In genomic region chr2:85743304-85743978, GRCh38 we compare ENCODE assay signal across 10 cellular contexts. TPM values are rescaled to one million over a fixed set of nuclear protein-coding genes. Genes with fewer than 3 reads are reported as not detected.
A peak's percentile ranks its signal among the peaks of the same experiment; 100 is the strongest.
DNase-seq lines count a peak whose midpoint lies in the region; ATAC-seq, FAIRE-seq and TF ChIP-seq lines count a peak whose summit lies in the region.
"Had no signal": no experiment of that assay in that cellular context is flagged by ENCODE, and none has a peak within 500 bp of the region (broad histone marks: within the 10 kb centered on the region; RNA-seq: fewer than 3 reads in every experiment).

No MANE protein-coding gene starts in this region.

- H3K4me2 ChIP-seq in GM23248 (ENCODE audit: unreplicated experiment) (peak overlapping the region; percentile 75), GM12878 (ENCODE audit: control insufficient read depth, insufficient read depth) (no peak overlapping the region)

- H3K4me3 Mint-ChIP-seq in activated CD4-positive, alpha-beta T cell treated with anti-CD3 and anti-CD28 coated beads, Interleukin-2, amount 10 ng/mL, durations not matched to agents 24 days and 14 days: no peak overlapping the region
- H3K4me3 Mint-ChIP-seq: central memory CD8-positive, alpha-beta T cell had no signal

- H3K27ac ChIP-seq in GM23248 (peak overlapping the region; percentile 100), GM12878 (ENCODE audit: control insufficient read depth, insufficient read depth) (no peak overlapping the region), stomach (peak overlapping the region; percentile 55 to 93 (median 89))

- no peak for TF ChIP-seq RAD21 in GM12878 (IDR thresholded peaks at IDR 0.05; ENCODE audit: insufficient read depth, low read depth, low read length)

- no peaks in the 10 kb centered on the region for H3K9me2 ChIP-seq in GM23248 (ENCODE audit: insufficient read depth)

- peaks cover 59% of the 10 kb centered on the region for H3F3A ChIP-seq in GM23248 (ENCODE audit: insufficient read depth)

- peak; percentile 84 for DNase-seq in GM23248
- no peak for DNase-seq in GM12878 (ENCODE audit: low read depth, low spot score)
- DNase-seq in kidney glomerular epithelial cell (lab: John Stamatoyannopoulos, UW): peak; percentile 80
- DNase-seq in stomach: no peak
- DNase-seq in activated CD4-positive, alpha-beta T cell treated with anti-CD3 and anti-CD28 coated beads, Interleukin-2, amount 10 ng/mL, durations not matched to agents 24 days and 14 days: no peak
- no peak for DNase-seq in NCI-H1930 (lab: John Stamatoyannopoulos, UW)
- DNase-seq in GM10266 (ENCODE audit: extremely low spot score): no peak

- H3K9me3 Mint-ChIP-seq in activated CD4-positive, alpha-beta T cell treated with anti-CD3 and anti-CD28 coated beads, Interleukin-2, amount 10 ng/mL, durations not matched to agents 24 days and 14 days: no peaks in the 10 kb centered on the region
- H3K9me3 Mint-ChIP-seq: central memory CD8-positive, alpha-beta T cell had no signal

- H3K79me2 ChIP-seq in GM23248 (ENCODE audit: insufficient read depth) (no peaks in the 10 kb centered on the region), GM12878 (ENCODE audit: control insufficient read depth, insufficient read depth, low read length) (no peaks in the 10 kb centered on the region)

- no TSS peak for BruUV-seq in GM12878 (replicated peaks; lab: Mats Ljungman, UMichigan)

- in situ Hi-C loops in GM23248 (cut with MboI): no loop called here
- in situ Hi-C loops in GM12878 (cut with MboI): no loop called here

- H4K20me1 ChIP-seq in GM23248 (ENCODE audit: insufficient read depth): no peaks in the 10 kb centered on the region
- H4K20me1 ChIP-seq in GM12878 (ENCODE audit: control insufficient read depth, insufficient read depth): no peaks in the 10 kb centered on the region

- H3K27me3 ChIP-seq in GM23248 (replicated peaks; ENCODE audit: insufficient read depth) (no peaks in the 10 kb centered on the region), GM12878 (replicated peaks in 1 of 2; ENCODE audit: control insufficient read depth in 2 of 2, insufficient read depth in 2 of 2, low read length in 1 of 2) (peaks cover 0 to 19% of the 10 kb centered on the region in 2 experiments; a peak in 3 of 4 replicates), stomach (no peaks in the 10 kb centered on the region)

- peaks cover 51% of the 10 kb centered on the region for H3K4me1 ChIP-seq in GM23248 (ENCODE audit: insufficient read depth)
- H3K4me1 ChIP-seq in GM12878 (ENCODE audit: control insufficient read depth, insufficient read depth, low read length): peaks cover 13% of the 10 kb centered on the region
- peaks cover 39 to 68% (median 60%) of the 10 kb centered on the region in 4 donors for H3K4me1 ChIP-seq in stomach

- CTCF ChIA-PET in GM12878 (lab: Yijun Ruan, JAX): interaction anchor here (0.8 to 8.2 kb wide), 5 partner anchors 14 to 72 kb away, joined by 3 to 82 read pairs (median 7); no protein-coding TSS in a partner anchor

- no peaks in the 10 kb centered on the region for H3K9me3 ChIP-seq in GM23248 (ENCODE audit: low read depth)
- peaks cover 6% of the 10 kb centered on the region; the same call in 2 of the 3 replicates for H3K9me3 ChIP-seq in GM12878 (replicated peaks; ENCODE audit: control insufficient read depth, insufficient read depth, low read length)
- no peaks in the 10 kb centered on the region for H3K9me3 ChIP-seq in stomach

- no peak for TF ChIP-seq EP300 in GM12878 (IDR thresholded peaks at IDR 0.05; ENCODE audit: borderline replicate concordance in 1 of 2, control insufficient read depth in 1 of 2, low read depth in 2 of 2, low read length in 2 of 2)
- no peak for TF ChIP-seq EP300 in stomach (IDR thresholded peaks at IDR 0.05)

- TF ChIP-seq POLR2A in GM12878 (IDR thresholded peaks at IDR 0.05; ENCODE audit: low read depth, low read length): no peak
- no peak for TF ChIP-seq POLR2A in stomach (IDR thresholded peaks at IDR 0.05)

- intact Hi-C loops in GM12878 (cut with micrococcal nuclease; ENCODE audit: unreplicated experiment) (no loop called here), stomach (cut with DNase I; ENCODE audit: low total_unique reads) (no loop called here)
- intact Hi-C loops in activated CD4-positive, alpha-beta T cell treated with anti-CD3 and anti-CD28 coated beads, Interleukin-2, amount 10 ng/mL, durations not matched to agents 24 days and 14 days (cut with micrococcal nuclease): no loop called here

- H2AFZ ChIP-seq in GM23248 (no peak overlapping the region), GM12878 (ENCODE audit: control insufficient read depth, low read depth, low read length) (no peak overlapping the region)

- peaks cover 7% of the 10 kb centered on the region for H3K4me1 Mint-ChIP-seq in activated CD4-positive, alpha-beta T cell treated with anti-CD3 and anti-CD28 coated beads, Interleukin-2, amount 10 ng/mL, durations not matched to agents 24 days and 14 days

- peaks cover 81% of the 10 kb centered on the region for H3K27me3 Mint-ChIP-seq in activated CD4-positive, alpha-beta T cell treated with anti-CD3 and anti-CD28 coated beads, Interleukin-2, amount 10 ng/mL, durations not matched to agents 24 days and 14 days

- WGBS in GM23248 (ENCODE audit: low coverage in 1 of 2, low lambda C conversion rate in 2 of 2, missing lambda C conversion rate in 2 of 2), 2 experiments: 43% methylated on average over 9 to 10 of the region's 10 CpGs
- 44% methylated on average over 10 of the region's 10 CpGs for WGBS in GM12878 (ENCODE audit: insufficient coverage, insufficient replicate concordance, low lambda C conversion rate, missing lambda C conversion rate)
- WGBS in stomach, 5 donors: 33 to 52% (median 41%) methylated on average over 9 to 10 of the region's 10 CpGs

- SMC1A ChIA-PET in GM12878 (lab: Charles Lee; ENCODE audit: uncharacterized antibody, unreplicated experiment): interaction anchor here (1.2 to 4.2 kb wide), 4 partner anchors 10 to 363 kb away, joined by 4 to 30 read pairs (median 5); partner anchors contain the start of genes POLR1A and PTCD3

- RAD21 ChIA-PET in GM12878 (lab: Charles Lee; ENCODE audit: unreplicated experiment): interaction anchor here (0.6 to 2.3 kb wide), 5 partner anchors 10 to 339 kb away, joined by 3 to 7 read pairs (median 6); no protein-coding TSS in a partner anchor

- H3K36me3 Mint-ChIP-seq in activated CD4-positive, alpha-beta T cell treated with anti-CD3 and anti-CD28 coated beads, Interleukin-2, amount 10 ng/mL, durations not matched to agents 24 days and 14 days (ENCODE audit: low read depth): no peaks in the 10 kb centered on the region

- POLR2A ChIA-PET in GM12878 (lab: Charles Lee): no interaction called here

- peak; percentile 28 for ATAC-seq in GM12878
- ATAC-seq in HG03175 (IDR thresholded peaks at IDR 0.05; ENCODE audit: unreplicated experiment): no peak

- H3K36me3 ChIP-seq in GM23248 (ENCODE audit: low read depth) (no peaks in the 10 kb centered on the region), GM12878 (ENCODE audit: control insufficient read depth in 2 of 2, insufficient read depth in 2 of 2, low read length in 1 of 2) (no peaks in the 10 kb centered on the region), stomach (no peaks in the 10 kb centered on the region)

- no peak overlapping the region for H3K4me3 ChIP-seq in GM23248
- no peak overlapping the region for H3K4me3 ChIP-seq in GM12878
- H3K4me3 ChIP-seq in stomach: peak overlapping the region in 1 of 4 donors; percentile 7

- H3K27ac Mint-ChIP-seq in activated CD4-positive, alpha-beta T cell treated with anti-CD3 and anti-CD28 coated beads, Interleukin-2, amount 10 ng/mL, durations not matched to agents 24 days and 14 days: no peak overlapping the region

- H3K9ac ChIP-seq in GM23248: peak overlapping the region; percentile 99
- H3K9ac ChIP-seq in GM12878 (ENCODE audit: control insufficient read depth, insufficient read depth, low read length): no peak overlapping the region

- FAIRE-seq in GM12878 (lab: Jason Lieb, UNC): no peak

- TF ChIP-seq CTCF in GM12878 (IDR thresholded peaks at IDR 0.05 in 2 of 3, conservative IDR thresholded peaks at IDR 0.05 in 1 of 3; ENCODE audit: control insufficient read depth in 2 of 3, extremely low read depth in 1 of 3, insufficient read depth in 1 of 3, low read depth in 3 of 3, low read length in 3 of 3): no peak
- no peak for TF ChIP-seq CTCF in stomach (IDR thresholded peaks at IDR 0.05)
- TF ChIP-seq CTCF in GM10266 (IDR thresholded peaks at IDR 0.05; ENCODE audit: control insufficient read depth, insufficient read depth, low read depth, missing control alignments): no peak

RNA-seq across cellular contexts. Expression of gene ATOH8, which starts 10.3 kb away (rescaled TPM):
- 40.7 and 50.1 TPM in 2 replicates for total RNA-seq in GM23248 (2014; rRNA removed; shearing (Covaris generic))
- polyA plus RNA-seq in GM23248 (2016; fragmentation: Nextera tagmentation; extraction: Ambion mirVana) (12.0 and 12.7 TPM in 2 replicates), GM12878 (2011; rRNA removed) (0.39 and 0.60 TPM in 2 replicates), GM12878 (2014; fragmentation: Illumina TruSeq; extraction: Trizol) (not detected in 2 replicates), GM12878 (2014; fragmentation: Nextera tagmentation; extraction: Ambion mirVana) (under 1 TPM in 1 of 2 experiments, not detected in 1; 0.03 TPM), GM12878 (2014; rRNA removed) (not detected in 2 replicates), GM12878 (2016; fragmentation: Nextera tagmentation; extraction: Ambion mirVana) (not detected), stomach (10 to 100 TPM; 11.3 to 20.0 (median 15.3) TPM)
- 0.56 and 1.6 TPM in 2 replicates for total RNA-seq in GM12878 (2013; cell fraction: nucleolus; rRNA removed)
- total RNA-seq in GM12878 (2014; rRNA removed) (not detected in 2 replicates), GM12878 (2014; rRNA removed; fragmentation: Illumina TruSeq; extraction: Trizol) (0.09 TPM in 1 of 2 replicates, not detected in the other), GM12878 (2021) (0.21 TPM in 1 of 2 replicates, not detected in the other), stomach (10 to 100 TPM in 2 of 5 donors, 1 to 10 TPM in 3; 2.3 to 23.2 (median 9.7) TPM)
- polyA plus RNA-seq in GM12878 (2011; ENCODE audit: low read depth): not detected
- polyA plus RNA-seq in GM12878 (2011; cell fraction: cytosol; rRNA removed): 0.72 and 1.0 TPM in 2 replicates
- polyA plus RNA-seq in GM12878 (2011; cell fraction: nucleus; rRNA removed): 1.6 and 1.7 TPM in 2 replicates
- 0.07 TPM in 1 of 2 replicates, not detected in the other for polyA plus RNA-seq in GM12878 (2012)
- 1.0 and 1.4 TPM in 2 replicates for polyA minus RNA-seq in GM12878 (2011; rRNA and poly(A)+ RNA removed)
- polyA minus RNA-seq in GM12878 (2011; cell fraction: cytosol; rRNA and poly(A)+ RNA removed): 0.31 and 1.2 TPM in 2 replicates
- polyA minus RNA-seq in GM12878 (2011; cell fraction: nucleus; rRNA and poly(A)+ RNA removed): 0.48 and 0.86 TPM in 2 replicates
- 0.19 TPM in 1 of 2 replicates, not detected in the other for total RNA-seq in activated CD4-positive, alpha-beta T cell treated with anti-CD3 and anti-CD28 coated beads, Interleukin-2, amount 10 ng/mL, durations not matched to agents 24 days and 14 days

RNA-seq across cellular contexts. Expression of gene GNLY, which starts 49.3 kb away (rescaled TPM):
- total RNA-seq in GM23248 (2014; rRNA removed; shearing (Covaris generic)): not detected in 2 replicates
- polyA plus RNA-seq in GM23248 (2016; fragmentation: Nextera tagmentation; extraction: Ambion mirVana): not detected in 2 replicates
- total RNA-seq in GM12878 (2013; cell fraction: nucleolus; rRNA removed): not detected in 2 replicates
- not detected in 2 replicates for total RNA-seq in GM12878 (2014; rRNA removed)
- total RNA-seq in GM12878 (2014; rRNA removed; fragmentation: Illumina TruSeq; extraction: Trizol): 0.18 TPM in 1 of 2 replicates, not detected in the other
- total RNA-seq in GM12878 (2021): not detected in 2 replicates
- not detected for polyA plus RNA-seq in GM12878 (2011; ENCODE audit: low read depth)
- 0.40 and 0.42 TPM in 2 replicates for polyA plus RNA-seq in GM12878 (2011; rRNA removed)
- 0.50 and 0.79 TPM in 2 replicates for polyA plus RNA-seq in GM12878 (2011; cell fraction: cytosol; rRNA removed)
- 0.67 and 0.99 TPM in 2 replicates for polyA plus RNA-seq in GM12878 (2011; cell fraction: nucleus; rRNA removed)
- polyA plus RNA-seq in GM12878 (2012): 0.23 and 0.27 TPM in 2 replicates
- not detected in 2 replicates for polyA plus RNA-seq in GM12878 (2014; fragmentation: Illumina TruSeq; extraction: Trizol)
- not detected for polyA plus RNA-seq in GM12878 (2014; fragmentation: Nextera tagmentation; extraction: Ambion mirVana)
- polyA plus RNA-seq in GM12878 (2014; rRNA removed): not detected in 2 replicates
- not detected for polyA plus RNA-seq in GM12878 (2016; fragmentation: Nextera tagmentation; extraction: Ambion mirVana)
- polyA minus RNA-seq in GM12878 (2011; rRNA and poly(A)+ RNA removed): 1.2 TPM in 1 of 2 replicates, not detected in the other
- polyA minus RNA-seq in GM12878 (2011; cell fraction: cytosol; rRNA and poly(A)+ RNA removed): not detected in 2 replicates
- polyA minus RNA-seq in GM12878 (2011; cell fraction: nucleus; rRNA and poly(A)+ RNA removed): 0.29 and 0.48 TPM in 2 replicates
- 1 to 10 TPM in 1 of 5 donors, under 1 TPM in 1, not detected in 3; 0.72 to 5.8 TPM for total RNA-seq in stomach
- 1 to 10 TPM; 1.1 to 2.4 (median 1.7) TPM for polyA plus RNA-seq in stomach
- total RNA-seq in activated CD4-positive, alpha-beta T cell treated with anti-CD3 and anti-CD28 coated beads, Interleukin-2, amount 10 ng/mL, durations not matched to agents 24 days and 14 days: 54.1 and 58.5 TPM in 2 replicates
- total RNA-seq: G401 had no signal

Comparison
In these comparisons a context has a peak if more than half of its experiments do, and no peak if none do; other contexts are left out.
1. DNase-seq: peak in GM23248 (single experiment) and kidney glomerular epithelial cell (single experiment); none in GM12878 (single experiment), stomach (single experiment), activated CD4-positive, alpha-beta T cell treated with anti-CD3 and anti-CD28 coated beads, Interleukin-2, amount 10 ng/mL, durations not matched to agents 24 days and 14 days (single experiment), NCI-H1930 (0 of 2) and GM10266 (single experiment).